In genomic region chr4:86999244-86999643, GRCh38 we compare ENCODE assay signal across 12 cellular contexts.
A peak's percentile ranks its signal among the peaks of the same experiment; 100 is the strongest.
DNase-seq lines count a peak whose midpoint lies in the region; ATAC-seq and TF ChIP-seq lines count a peak whose summit lies in the region.
"Had no signal": no experiment of that assay in that cellular context is flagged by ENCODE, and none has a peak within 500 bp of the region (broad histone marks: within the 10 kb centered on the region; RNA-seq: fewer than 3 reads in every experiment).

No MANE protein-coding gene starts in this region.

- peak; percentile 41 for DNase-seq in SK-N-SH
- DNase-seq in RPMI7951 (ENCODE audit: low read depth), result peak; percentile 14
- no peak for DNase-seq in esophagus muscularis mucosa (ENCODE audit: extremely low spot score)
- no peak for DNase-seq in stimulated activated naive B cell treated with anti-CD40 and anti-IgM and Interleukin-4, amounts not matched to agents 10 μg/mL and 1 μg/mL and 100 μg/mL, for 72 hours
- no peak for DNase-seq in activated CD4-positive, CD25-positive, alpha-beta regulatory T cell (lab: John Stamatoyannopoulos, UW)
- no peak for DNase-seq in AG08395 (ENCODE audit: low spot score)
- DNase-seq: glutamatergic neuron, kidney glomerular epithelial cell, NCI-H1417 had no signal

- no peaks in the 10 kb centered on the region for H3K9me3 Mint-ChIP-seq in stimulated activated naive B cell treated with anti-CD40 and anti-IgM and Interleukin-4, amounts not matched to agents 10 μg/mL and 1 μg/mL and 100 μg/mL, for 72 hours
- H3K9me3 Mint-ChIP-seq: type B pancreatic cell had no signal

- H3K4me2 ChIP-seq in SK-N-SH, result no peak overlapping the region

- no peak overlapping the region for H3K9ac ChIP-seq in SK-N-SH

- peak overlapping the region; percentile 65 for H3K27ac Mint-ChIP-seq in stimulated activated naive B cell treated with anti-CD40 and anti-IgM and Interleukin-4, amounts not matched to agents 10 μg/mL and 1 μg/mL and 100 μg/mL, for 72 hours
- H3K27ac Mint-ChIP-seq: type B pancreatic cell had no signal

- TF ChIP-seq CTCF in SK-N-SH (IDR thresholded peaks at IDR 0.05), result no peak
- no peak for TF ChIP-seq CTCF in esophagus muscularis mucosa (IDR thresholded peaks at IDR 0.05)

- H3F3A ChIP-seq in SK-N-SH (replicated peaks; ENCODE audit: insufficient read depth), result peaks cover 9% of the 10 kb centered on the region

- intact Hi-C loops in esophagus muscularis mucosa (cut with DNase I), result no loop called here

- no peak overlapping the region for H3K4me3 Mint-ChIP-seq in stimulated activated naive B cell treated with anti-CD40 and anti-IgM and Interleukin-4, amounts not matched to agents 10 μg/mL and 1 μg/mL and 100 μg/mL, for 72 hours
- H3K4me3 Mint-ChIP-seq: type B pancreatic cell had no signal

- H3K4me1 Mint-ChIP-seq in stimulated activated naive B cell treated with anti-CD40 and anti-IgM and Interleukin-4, amounts not matched to agents 10 μg/mL and 1 μg/mL and 100 μg/mL, for 72 hours, result peaks cover 29 to 48% of the 10 kb centered on the region in 2 donors

- H4K20me1 ChIP-seq in SK-N-SH (ENCODE audit: insufficient read depth), result no peaks in the 10 kb centered on the region

- no peak; the same call in 2 of the 3 replicates for ATAC-seq in SK-N-SH treated with all-trans-retinoic acid at 6 μM for 48 hours
- ATAC-seq in stimulated activated naive B cell treated with anti-CD40 and anti-IgM and Interleukin-4, amounts not matched to agents 10 μg/mL and 1 μg/mL and 100 μg/mL, for 72 hours (replicated peaks), result no peak
- ATAC-seq in HG03139 (IDR thresholded peaks at IDR 0.05; ENCODE audit: unreplicated experiment), result no peak

- H3K27me3 Mint-ChIP-seq in stimulated activated naive B cell treated with anti-CD40 and anti-IgM and Interleukin-4, amounts not matched to agents 10 μg/mL and 1 μg/mL and 100 μg/mL, for 72 hours, result no peaks in the 10 kb centered on the region
- H3K27me3 Mint-ChIP-seq: type B pancreatic cell had no signal

- H3K36me3 ChIP-seq in SK-N-SH (replicated peaks in 1 of 2; ENCODE audit: control insufficient read depth in 1 of 2, insufficient read depth in 2 of 2, low read length in 1 of 2) (no peaks in the 10 kb centered on the region), esophagus muscularis mucosa (no peaks in the 10 kb centered on the region)

- no peak for TF ChIP-seq POLR2A in esophagus muscularis mucosa (IDR thresholded peaks at IDR 0.05; ENCODE audit: low read depth)

- H3K27me3 ChIP-seq in SK-N-SH (ENCODE audit: insufficient read depth), result no peaks in the 10 kb centered on the region
- H3K27me3 ChIP-seq in esophagus muscularis mucosa, result no peaks in the 10 kb centered on the region

- TF ChIP-seq RAD21 in SK-N-SH (IDR thresholded peaks at IDR 0.05; ENCODE audit: low read length), result no peak

- no peak overlapping the region for H2AFZ ChIP-seq in SK-N-SH (ENCODE audit: low read depth)

- TF ChIP-seq EP300 in SK-N-SH (IDR thresholded peaks at IDR 0.05; ENCODE audit: borderline replicate concordance in 1 of 2, low read depth in 1 of 2, low read length in 1 of 2) (no peak), esophagus muscularis mucosa (IDR thresholded peaks at IDR 0.05) (no peak)

- H3K4me1 ChIP-seq in SK-N-SH (ENCODE audit: control insufficient read depth in 1 of 2, insufficient read depth in 2 of 2, low read depth in 1 of 2, low read length in 1 of 2) (peaks cover 0 to 20% of the 10 kb centered on the region in 2 experiments; a peak in 2 of 4 replicates), esophagus muscularis mucosa (peaks cover 20 to 37% (median 24%) of the 10 kb centered on the region in 4 donors)

- H3K36me3 Mint-ChIP-seq in stimulated activated naive B cell treated with anti-CD40 and anti-IgM and Interleukin-4, amounts not matched to agents 10 μg/mL and 1 μg/mL and 100 μg/mL, for 72 hours, result peaks cover 3 to 5% of the 10 kb centered on the region in 2 donors

- no peaks in the 10 kb centered on the region for H3K79me2 ChIP-seq in SK-N-SH (ENCODE audit: insufficient read depth)

- H3K4me3 ChIP-seq in SK-N-SH (ENCODE audit: low read depth in 2 of 2, low read length in 1 of 2) (no peak overlapping the region), esophagus muscularis mucosa (no peak overlapping the region)

- no peaks in the 10 kb centered on the region for H3K9me2 ChIP-seq in SK-N-SH

- CTCF ChIA-PET in SK-N-SH (lab: Yijun Ruan, JAX), result interaction anchor here (1.2 kb wide), 1 partner anchor 19 kb away, joined by 3 read pairs; no protein-coding TSS in a partner anchor

- H3K27ac ChIP-seq in SK-N-SH (ENCODE audit: low read depth in 2 of 2, low read length in 1 of 2) (peak overlapping the region in 1 of 2 experiments; percentile 7; a peak in 1 of 4 replicates), esophagus muscularis mucosa (replicated peaks in 1 of 4) (peak overlapping the region; percentile 26 to 55 (median 37))

- POLR2A ChIA-PET in SK-N-SH (lab: Yijun Ruan, JAX), result no interaction called here

- no peaks in the 10 kb centered on the region for H3K9me3 ChIP-seq in SK-N-SH
- no peaks in the 10 kb centered on the region for H3K9me3 ChIP-seq in esophagus muscularis mucosa

TF ChIP-seq in SK-N-SH, 30 proteins besides CTCF, POLR2A, EP300 and RAD21 (continues in another document):
- TF ChIP-seq RXRA (IDR thresholded peaks at IDR 0.05; ENCODE audit: borderline replicate concordance, low read depth) (no peak), YY1 (IDR thresholded peaks at IDR 0.05; ENCODE audit: low read depth) (no peak), MXI1 (IDR thresholded peaks at IDR 0.05; ENCODE audit: low read depth, low read length) (no peak), USF1 (IDR thresholded peaks at IDR 0.05; ENCODE audit: borderline replicate concordance, low read depth) (no peak), CHD2 (IDR thresholded peaks at IDR 0.05; ENCODE audit: low read length, partially characterized antibody) (no peak), RFX5 (IDR thresholded peaks at IDR 0.05; ENCODE audit: low read length) (no peak)

TF ChIP-seq in SK-N-SH treated with all-trans-retinoic acid at 6 μM for 48 hours, 23 proteins besides CTCF, POLR2A, EP300 and RAD21:
- TF ChIP-seq RARB (CRISPR knock-in tag; IDR thresholded peaks at IDR 0.05) (no peak), SNAI2 (CRISPR knock-in tag; IDR thresholded peaks at IDR 0.05) (no peak), TOX (CRISPR knock-in tag; IDR thresholded peaks at IDR 0.05; ENCODE audit: borderline replicate concordance) (no peak), ZNF565 (CRISPR knock-in tag; conservative IDR thresholded peaks at IDR 0.05; ENCODE audit: low read depth) (no peak), PATZ1 (CRISPR knock-in tag; IDR thresholded peaks at IDR 0.05; ENCODE audit: borderline replicate concordance) (no peak), ZFP30 (CRISPR knock-in tag; IDR thresholded peaks at IDR 0.05) (no peak), CSRNP3 (CRISPR knock-in tag; IDR thresholded peaks at IDR 0.05) (no peak)

Comparison
In these comparisons a context has a peak if more than half of its experiments do, and no peak if none do; other contexts are left out.
1. DNase-seq: peak in SK-N-SH (single experiment) and RPMI7951 (single experiment); none in esophagus muscularis mucosa (single experiment), stimulated activated naive B cell treated with anti-CD40 and anti-IgM and Interleukin-4, amounts not matched to agents 10 μg/mL and 1 μg/mL and 100 μg/mL, for 72 hours (single experiment), activated CD4-positive, CD25-positive, alpha-beta regulatory T cell (0 of 4) and AG08395 (single experiment).